In genomic region chr20:25295386-25296093, GRCh38 we compare ENCODE assay signal across 8 cellular contexts. TPM values are rescaled to one million over a fixed set of nuclear protein-coding genes. Genes with fewer than 3 reads are reported as not detected.
DNase-seq lines count a peak whose midpoint lies in the region; ATAC-seq, FAIRE-seq and TF ChIP-seq lines count a peak whose summit lies in the region.
"Had no signal": no experiment of that assay in that cellular context is flagged by ENCODE, and none has a peak within 500 bp of the region (broad histone marks: within the 10 kb centered on the region; RNA-seq: fewer than 3 reads in every experiment).

No MANE protein-coding gene starts in this region.

- H2AFZ ChIP-seq in mammary epithelial cell (ENCODE audit: low read depth, low read length) (no peak overlapping the region), HepG2 (ENCODE audit: low read length) (no peak overlapping the region)

- no peaks in the 10 kb centered on the region for H4K20me1 ChIP-seq in mammary epithelial cell (ENCODE audit: insufficient read depth, low read length)
- no peaks in the 10 kb centered on the region for H4K20me1 ChIP-seq in HepG2 (ENCODE audit: insufficient read depth, low read length)

- peak; percentile 57 for DNase-seq in mammary epithelial cell
- no peak for DNase-seq in HepG2 (ENCODE audit: low spot score)
- DNase-seq in thoracic aorta (ENCODE audit: low spot score), result no peak
- no peak for DNase-seq in stimulated activated CD4-positive, alpha-beta T cell treated with anti-CD3 and anti-CD28 coated beads, Interleukin-12 subunit alpha, Interleukin-12 subunit beta, amount 100 ng/mL, for 4 hours
- DNase-seq in amygdala (lab: John Stamatoyannopoulos, UW), result no peak
- DNase-seq: effector CD4-positive, alpha-beta T cell had no signal

- peak; percentile 6; the same call in 1 of the 3 replicates for ATAC-seq in HepG2
- ATAC-seq in thoracic aorta (ENCODE audit: insufficient number of reproducible peaks, low FRiP score, low read depth), result peak; percentile 44
- ATAC-seq in GM18867 (IDR thresholded peaks at IDR 0.05; ENCODE audit: unreplicated experiment), result no peak

- H3K27me3 ChIP-seq in mammary epithelial cell (ENCODE audit: insufficient read depth, low read length) (no peaks in the 10 kb centered on the region), HepG2 (ENCODE audit: control insufficient read depth in 1 of 2, insufficient read depth in 2 of 2, low read length in 2 of 2) (no peaks in the 10 kb centered on the region), thoracic aorta (replicated peaks; ENCODE audit: insufficient read depth) (no peaks in the 10 kb centered on the region)

- POLR2A ChIA-PET in HepG2 (lab: Yijun Ruan, JAX), result interaction anchor here (1.5 to 1.6 kb wide), 2 partner anchors 103 to 112 kb away, joined by 4 to 6 read pairs; partner anchors contain the start of gene GINS1

- H3K9ac ChIP-seq in mammary epithelial cell (ENCODE audit: insufficient read depth, low read length) (no peak overlapping the region), HepG2 (ENCODE audit: insufficient read depth, low read depth, low read length) (no peak overlapping the region)

- H3K4me2 ChIP-seq in mammary epithelial cell (ENCODE audit: insufficient read depth, low read depth, low read length) (no peak overlapping the region), HepG2 (ENCODE audit: low read depth, low read length) (no peak overlapping the region)

- BruUV-seq in mammary epithelial cell (replicated peaks; lab: Mats Ljungman, UMichigan) (no TSS peak), HepG2 (replicated peaks; lab: Mats Ljungman, UMichigan) (no TSS peak)

- no peak for TF ChIP-seq EP300 in Ishikawa (IDR thresholded peaks at IDR 0.05; ENCODE audit: borderline replicate concordance)
- TF ChIP-seq EP300 in HepG2 (IDR thresholded peaks at IDR 0.05; ENCODE audit: low read depth in 2 of 2, low read length in 2 of 2), result no peak
- TF ChIP-seq EP300 in HepG2 (CRISPR knock-in tag; IDR thresholded peaks at IDR 0.05; ENCODE audit: borderline replicate concordance), result no peak

- WGBS in mammary epithelial cell (ENCODE audit: low coverage, missing lambda C conversion rate), result 15% methylated on average over 5 of the region's 10 CpGs
- 89% methylated on average over 9 of the region's 10 CpGs for WGBS in HepG2 (ENCODE audit: low lambda C conversion rate)

- H3K9me3 ChIP-seq in mammary epithelial cell (replicated peaks; ENCODE audit: insufficient read depth, low read length) (no peaks in the 10 kb centered on the region), HepG2 (ENCODE audit: low read length) (no peaks in the 10 kb centered on the region), thoracic aorta (no peaks in the 10 kb centered on the region)

- CTCF ChIA-PET in mammary epithelial cell (lab: Charles Lee; ENCODE audit: low non-redundant PET) (interaction anchor here (0.6 kb wide), 1 partner anchor 103 kb away, joined by 3 read pairs; no protein-coding TSS in a partner anchor), HepG2 (lab: Yijun Ruan, JAX; ENCODE audit: low intra/inter-chr PET ratio, low total read pairs) (interaction anchor here (0.7 to 6.9 kb wide), 4 partner anchors 94 to 301 kb away, joined by 4 to 157 read pairs (median 9); no protein-coding TSS in a partner anchor)

- no peak for TF ChIP-seq RAD21 in Ishikawa (IDR thresholded peaks at IDR 0.05; ENCODE audit: low read depth)
- TF ChIP-seq RAD21 in HepG2 (CRISPR knock-in tag; IDR thresholded peaks at IDR 0.05), result no peak

- H3K79me2 ChIP-seq in mammary epithelial cell (ENCODE audit: insufficient read depth, low read length) (peaks cover 20% of the 10 kb centered on the region), HepG2 (ENCODE audit: insufficient read depth, low read length) (no peaks in the 10 kb centered on the region)

- FAIRE-seq in HepG2 (lab: Jason Lieb, UNC), result no peak

- peak in 1 of 2 donors; percentile 22 for TF ChIP-seq CTCF in mammary epithelial cell (conservative IDR thresholded peaks at IDR 0.05 in 1 of 2, IDR thresholded peaks at IDR 0.05 in 1 of 2; ENCODE audit: extremely low read depth in 1 of 2, insufficient read depth in 1 of 2, low read depth in 1 of 2, low read length in 2 of 2)
- TF ChIP-seq CTCF in HepG2 (CRISPR knock-in tag; IDR thresholded peaks at IDR 0.05), result no peak
- TF ChIP-seq CTCF in thoracic aorta (IDR thresholded peaks at IDR 0.05), result no peak

- H3K36me3 ChIP-seq in mammary epithelial cell (ENCODE audit: insufficient read depth, low read length) (peaks cover 44% of the 10 kb centered on the region), HepG2 (replicated peaks in 1 of 2; ENCODE audit: control insufficient read depth in 1 of 2, insufficient read depth in 2 of 2, low read length in 2 of 2) (peaks cover 10 to 11% of the 10 kb centered on the region in 2 experiments; a peak in 4 of 5 replicates), thoracic aorta (peaks cover 29% of the 10 kb centered on the region)

- peaks cover 68% of the 10 kb centered on the region for H3K4me1 ChIP-seq in mammary epithelial cell (ENCODE audit: insufficient read depth, low read length)
- H3K4me1 ChIP-seq in HepG2 (ENCODE audit: insufficient read depth, low read length), result 0 out of 2 replicates have a peak, but pooled peaks cover 5% of the 10 kb centered on the region
- peaks cover 16 to 39% of the 10 kb centered on the region in 2 donors for H3K4me1 ChIP-seq in thoracic aorta (ENCODE audit: control insufficient read depth in 1 of 2, low read depth in 2 of 2)

- no peak overlapping the region for H3K27ac ChIP-seq in mammary epithelial cell (ENCODE audit: insufficient read depth, low read depth, low read length)
- no peak overlapping the region for H3K27ac ChIP-seq in HepG2 (ENCODE audit: extremely low read length, insufficient read depth, low read length)
- peak overlapping the region; percentile 55 to 60 for H3K27ac ChIP-seq in thoracic aorta

- intact Hi-C loops in mammary epithelial cell (cut with micrococcal nuclease) (loop anchor here (1.0 to 10.0 kb wide), 3 partner anchors 98 to 231 kb away; partner anchors contain the start of gene ENTPD6), HepG2 (cut with micrococcal nuclease; ENCODE audit: unreplicated experiment) (loop anchor here (10.0 kb wide), 1 partner anchor 99 kb away; the partner anchor contains the start of gene ABHD12)

- H3K4me3 ChIP-seq in mammary epithelial cell (replicated peaks in 1 of 3; ENCODE audit: insufficient read depth in 1 of 3, low read depth in 2 of 3, low read length in 3 of 3), result no peak overlapping the region
- H3K4me3 ChIP-seq in HepG2 (replicated peaks in 1 of 3; ENCODE audit: insufficient read depth in 1 of 3, low read depth in 2 of 3, low read length in 3 of 3), result no peak overlapping the region
- H3K4me3 ChIP-seq in thoracic aorta, result no peak overlapping the region

- dilution Hi-C loops in mammary epithelial cell (cut with HindIII; ENCODE audit: low sequenced_read_pairs), result no loop called here

- TF ChIP-seq POLR2A in HepG2 (IDR thresholded peaks at IDR 0.05; ENCODE audit: insufficient read depth in 1 of 2, low read depth in 2 of 2, low read length in 2 of 2), result no peak; a peak in 1 of 4 replicates

- in situ Hi-C loops in mammary epithelial cell (cut with MboI; ENCODE audit: low sequenced_read_pairs in 2 of 2), result no loop called here
- in situ Hi-C loops in HepG2 (cut with HindIII; ENCODE audit: extremely low pct_ligation_motif_present, low pct_unique_long_range_greater_than_20kb), result loop anchor here (5.0 to 10.0 kb wide), 2 partner anchors 102 to 301 kb away; partner anchors contain the start of gene APMAP

TF ChIP-seq in Ishikawa, 13 proteins besides CTCF, POLR2A, EP300 and RAD21:
- TF ChIP-seq CREB1 (IDR thresholded peaks at IDR 0.05; ENCODE audit: low read depth), result no peak
- TF ChIP-seq EGR1 (IDR thresholded peaks at IDR 0.05), result peak; percentile 58

TF ChIP-seq in HepG2, 621 proteins besides CTCF, POLR2A, EP300 and RAD21 (continues in another document):
- TF ChIP-seq ZNF543 (CRISPR knock-in tag; IDR thresholded peaks at IDR 0.05) (0 out of 2 replicates have a peak, but pooled peaks have one; percentile 19), FLYWCH1 (CRISPR knock-in tag; IDR thresholded peaks at IDR 0.05) (0 out of 2 replicates have a peak, but pooled peaks have one; percentile 22), SNAPC5 (CRISPR knock-in tag; IDR thresholded peaks at IDR 0.05; ENCODE audit: borderline replicate concordance) (no peak)

RNA-seq across cellular contexts. Expression of gene PYGB, which starts 47.7 kb away (rescaled TPM):
- total RNA-seq in mammary epithelial cell, result 1,000 to 10,000 TPM in 1 of 2 donors, 100 to 1,000 TPM in 1; 475 to 1,432 TPM
- polyA plus RNA-seq in mammary epithelial cell, result 284 TPM
- polyA minus RNA-seq in mammary epithelial cell, result 595 TPM
- total RNA-seq in HepG2 (2016; rRNA removed; fragmentation: Illumina TruSeq; extraction: Trizol), result 82.0 and 86.3 TPM in 2 replicates
- total RNA-seq in HepG2 (2016; cell fraction: cytosol; rRNA removed; fragmentation: Illumina TruSeq; extraction: Trizol; ENCODE audit: low read depth), result 5.4 and 6.5 TPM in 2 replicates
- total RNA-seq in HepG2 (2016; cell fraction: insoluble cytoplasmic fraction; rRNA removed; fragmentation: Illumina TruSeq; extraction: Trizol), result 69.1 and 89.6 TPM in 2 replicates
- total RNA-seq in HepG2 (2016; cell fraction: membrane; rRNA removed; fragmentation: Illumina TruSeq; extraction: Trizol), result 18.0 and 19.5 TPM in 2 replicates
- total RNA-seq in HepG2 (2016; cell fraction: nucleus; rRNA removed; fragmentation: Illumina TruSeq; extraction: Trizol), result 59.8 and 63.0 TPM in 2 replicates
- 24.2 and 37.5 TPM in 2 replicates for polyA plus RNA-seq in HepG2 (2011; rRNA removed)
- 24.4 and 27.4 TPM in 2 replicates for polyA plus RNA-seq in HepG2 (2011; cell fraction: cytosol; rRNA removed)
- polyA plus RNA-seq in HepG2 (2011; cell fraction: nucleus; rRNA removed), result 111 and 112 TPM in 2 replicates
- 26.9 and 46.5 TPM in 2 replicates for polyA plus RNA-seq in HepG2 (2012)
- polyA plus RNA-seq in HepG2 (2016; cell fraction: cytosol; fragmentation: Illumina TruSeq; extraction: Trizol; ENCODE audit: low read depth), result 3.5 TPM in 2 replicates
- polyA plus RNA-seq in HepG2 (2016; cell fraction: insoluble cytoplasmic fraction; fragmentation: Illumina TruSeq; extraction: Trizol; ENCODE audit: low read depth), result 45.7 and 58.6 TPM in 2 replicates
- polyA plus RNA-seq in HepG2 (2016; cell fraction: membrane; fragmentation: Illumina TruSeq; extraction: Trizol; ENCODE audit: low read depth), result 7.2 and 9.8 TPM in 2 replicates
- 79.7 and 85.5 TPM in 2 replicates for polyA plus RNA-seq in HepG2 (2016; cell fraction: nucleus; fragmentation: Illumina TruSeq; extraction: Trizol; ENCODE audit: insufficient read depth, low read depth)
- 26.5 and 80.5 TPM in 2 replicates for polyA minus RNA-seq in HepG2 (2011; rRNA and poly(A)+ RNA removed; ENCODE audit: low replicate concordance)
- 36.1 and 38.1 TPM in 2 replicates for polyA minus RNA-seq in HepG2 (2011; cell fraction: cytosol; rRNA and poly(A)+ RNA removed)
- polyA minus RNA-seq in HepG2 (2011; cell fraction: nucleus; rRNA and poly(A)+ RNA removed), result 27.9 and 31.3 TPM in 2 replicates
- total RNA-seq in thoracic aorta, result 100 to 1,000 TPM; 124 to 256 TPM

Comparison
In these comparisons a context has a peak if more than half of its experiments do, and no peak if none do; other contexts are left out.
1. H3K27ac ChIP-seq: peak in thoracic aorta (2 of 2); none in mammary epithelial cell (single experiment) and HepG2 (single experiment).